Comparison of ENCODE assay signal across 11 cellular contexts in the genomic region with DNA sequence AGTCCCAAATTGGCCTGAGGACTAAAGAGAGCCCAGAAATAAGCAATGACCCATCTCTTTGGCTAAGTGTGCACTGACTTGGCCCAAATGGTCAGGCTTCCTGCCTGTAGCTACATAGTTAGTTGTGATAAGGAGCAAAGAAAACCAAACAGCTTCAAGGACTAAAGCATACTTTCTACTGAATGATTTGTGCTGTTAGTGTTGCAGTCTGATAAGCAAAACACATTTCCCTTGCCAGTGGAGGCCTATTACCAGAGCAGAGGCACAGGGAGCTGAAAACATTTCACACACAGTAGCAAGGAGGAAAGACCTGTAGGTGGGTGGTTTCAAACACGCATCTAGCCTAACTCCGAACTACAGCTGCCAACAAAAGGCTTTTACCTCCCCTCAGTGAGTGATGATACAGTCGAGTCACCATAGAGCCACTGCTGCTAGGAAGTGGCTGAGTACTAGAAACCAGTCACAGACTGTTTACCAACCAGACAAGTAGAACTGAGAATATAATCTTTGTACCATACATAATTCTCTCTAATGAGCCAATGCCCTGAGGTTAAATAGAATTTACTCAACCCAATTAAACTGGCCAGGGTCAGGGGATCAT.
DNase-seq lines count a peak whose midpoint lies in the region; ATAC-seq and TF ChIP-seq lines count a peak whose summit lies in the region.
"Had no signal": no experiment of that assay in that cellular context is flagged by ENCODE, and none has a peak within 500 bp of the region (broad histone marks: within the 10 kb centered on the region; RNA-seq: fewer than 3 reads in every experiment).

No MANE protein-coding gene starts in this region.

- H3K27ac ChIP-seq in brain microvascular endothelial cell = peak overlapping the region; percentile 21
- H3K27ac ChIP-seq in testis = peak overlapping the region in 1 of 2 donors; percentile 42
- H3K27ac ChIP-seq in WERI-Rb-1 = no peak overlapping the region

- no peak for TF ChIP-seq POLR2A in testis (IDR thresholded peaks at IDR 0.05)

- H3K27me3 ChIP-seq in brain microvascular endothelial cell (replicated peaks) (no peaks in the 10 kb centered on the region), testis (no peaks in the 10 kb centered on the region), WERI-Rb-1 (ENCODE audit: insufficient read depth, low read depth, severe bottlenecking) (peaks cover 12% of the 10 kb centered on the region)

- in situ Hi-C loops in brain microvascular endothelial cell (cut with HindIII; ENCODE audit: low pct_ligation_motif_present, low sequenced_read_pairs) = loop anchor here (25.0 kb wide), 1 partner anchor 171 kb away; no protein-coding TSS in a partner anchor

- H3K9me3 ChIP-seq in testis (no peaks in the 10 kb centered on the region), WERI-Rb-1 (ENCODE audit: severe bottlenecking) (no peaks in the 10 kb centered on the region)

- DNase-seq in brain microvascular endothelial cell = peak; percentile 32
- DNase-seq in left colon = no peak
- peak; percentile 57 for DNase-seq in testis
- no peak for DNase-seq in islet precursor cell
- DNase-seq in GF-D8 (lab: John Stamatoyannopoulos, UW) = no peak
- DNase-seq in inferior parietal cortex (ENCODE audit: extremely low spot score) = no peak
- DNase-seq in WERI-Rb-1 = no peak
- DNase-seq: effector CD4-positive, alpha-beta T cell; NCI-H1930; SHP77 treated with DMSO at 0.1 percent for 48 hours had no signal

- H3K36me3 ChIP-seq in brain microvascular endothelial cell (replicated peaks) (no peaks in the 10 kb centered on the region), testis (ENCODE audit: low read depth, missing control alignments) (no peaks in the 10 kb centered on the region), WERI-Rb-1 (no peaks in the 10 kb centered on the region)

- intact Hi-C loops in left colon (cut with DNase I, micrococcal nuclease) (no loop called here), testis (cut with DNase I; ENCODE audit: low total_unique reads) (no loop called here)

- TF ChIP-seq CTCF in brain microvascular endothelial cell (IDR thresholded peaks at IDR 0.05; ENCODE audit: low read depth, low read length, missing control alignments) (no peak), testis (IDR thresholded peaks at IDR 0.05) (no peak), WERI-Rb-1 (IDR thresholded peaks at IDR 0.05; ENCODE audit: low read depth, low read length) (no peak)

- 5 to 27% methylated on average over 3 of the region's 3 CpGs for WGBS in testis, 2 donors

- H3K4me3 ChIP-seq in brain microvascular endothelial cell (ENCODE audit: low read depth, low read length) = no peak overlapping the region
- H3K4me3 ChIP-seq in testis = no peak overlapping the region
- no peak overlapping the region for H3K4me3 ChIP-seq in WERI-Rb-1 (ENCODE audit: low read depth, low read length)

- peaks cover 4% of the 10 kb centered on the region for H3K4me1 ChIP-seq in testis

- ATAC-seq in HG02870 (IDR thresholded peaks at IDR 0.05; ENCODE audit: unreplicated experiment) (peak; percentile 47), left colon (peak; percentile 40)

Comparison
In these comparisons a context has a peak if more than half of its experiments do, and no peak if none do; other contexts are left out.
1. DNase-seq: peak in brain microvascular endothelial cell (single experiment) and testis (single experiment); none in left colon (0 of 2), islet precursor cell (single experiment), GF-D8 (single experiment), inferior parietal cortex (single experiment) and WERI-Rb-1 (single experiment).